Comparison of ENCODE assay signal across 15 cellular contexts in genomic region chr1:22717038-22717758, GRCh38. TPM values are rescaled to one million over a fixed set of nuclear protein-coding genes. Genes with fewer than 3 reads are reported as not detected.
DNase-seq lines count a peak whose midpoint lies in the region; ATAC-seq and TF ChIP-seq lines count a peak whose summit lies in the region.
"Had no signal": no experiment of that assay in that cellular context is flagged by ENCODE, and none has a peak within 500 bp of the region (broad histone marks: within the 10 kb centered on the region; RNA-seq: fewer than 3 reads in every experiment).

No MANE protein-coding gene starts in this region.

- H3K9me2 ChIP-seq in SK-N-SH = no peaks in the 10 kb centered on the region

- H3K27ac Mint-ChIP-seq in dendritic cell treated with granulocyte-macrophage colony-stimulating factor and Interleukin-4, amounts not matched to agents 40 ng/mL and 50 ng/mL, for 4 days = peak overlapping the region; percentile 32

- no peaks in the 10 kb centered on the region for H3K9me3 Mint-ChIP-seq in dendritic cell treated with granulocyte-macrophage colony-stimulating factor and Interleukin-4, amounts not matched to agents 40 ng/mL and 50 ng/mL, for 4 days

- H3K9me3 ChIP-seq in SK-N-SH = no peaks in the 10 kb centered on the region
- H3K9me3 ChIP-seq in upper lobe of right lung = no peaks in the 10 kb centered on the region
- peaks cover 0 to 3% of the 10 kb centered on the region in 2 donors for H3K9me3 ChIP-seq in breast epithelium
- H3K9me3 ChIP-seq: right atrium auricular region, suprapubic skin had no signal

- peaks cover 88% of the 10 kb centered on the region for H4K20me1 ChIP-seq in SK-N-SH (ENCODE audit: insufficient read depth)

- no peak overlapping the region for H2AFZ ChIP-seq in SK-N-SH (ENCODE audit: low read depth)

- TF ChIP-seq EP300 in SK-N-SH (IDR thresholded peaks at IDR 0.05; ENCODE audit: borderline replicate concordance in 1 of 2, low read depth in 1 of 2, low read length in 1 of 2) = no peak; a peak in 1 of 4 replicates

- no peaks in the 10 kb centered on the region for H3K36me3 Mint-ChIP-seq in dendritic cell treated with granulocyte-macrophage colony-stimulating factor and Interleukin-4, amounts not matched to agents 40 ng/mL and 50 ng/mL, for 4 days (ENCODE audit: low read depth)

- WGBS in SK-N-SH (ENCODE audit: low lambda C conversion rate) = 90% methylated on average over 11 of the region's 11 CpGs

- CTCF ChIA-PET in SK-N-SH (lab: Yijun Ruan, JAX) = interaction anchor here (1.2 to 1.3 kb wide), 2 partner anchors 13 to 24 kb away, joined by 4 to 5 read pairs; no protein-coding TSS in a partner anchor

- POLR2A ChIA-PET in SK-N-SH (lab: Yijun Ruan, JAX) = no interaction called here

- H3K4me3 ChIP-seq in SK-N-SH (ENCODE audit: low read depth in 2 of 2, low read length in 1 of 2) (no peak overlapping the region), upper lobe of right lung (no peak overlapping the region), breast epithelium (no peak overlapping the region)
- H3K4me3 ChIP-seq: right atrium auricular region, suprapubic skin had no signal

- peaks cover 35% of the 10 kb centered on the region for H3K4me1 Mint-ChIP-seq in dendritic cell treated with granulocyte-macrophage colony-stimulating factor and Interleukin-4, amounts not matched to agents 40 ng/mL and 50 ng/mL, for 4 days (ENCODE audit: low read depth)

- DNase-seq in SK-N-SH (no peak), NCI-H526 (lab: John Stamatoyannopoulos, UW) (peak; percentile 9 to 66), upper lobe of right lung (peak; percentile 75), NCI-H524 (lab: John Stamatoyannopoulos, UW) (no peak), cerebellum (ENCODE audit: low spot score) (no peak), breast epithelium (ENCODE audit: low spot score in 2 of 2) (no peak)
- DNase-seq: aorta, GF-D8, NCI-H82, T1000 had no signal

- peaks cover 0 to 25% of the 10 kb centered on the region in 2 experiments; a peak in 1 of 4 replicates for H3K4me1 ChIP-seq in SK-N-SH (ENCODE audit: control insufficient read depth in 1 of 2, insufficient read depth in 2 of 2, low read depth in 1 of 2, low read length in 1 of 2)
- peaks cover 10% of the 10 kb centered on the region for H3K4me1 ChIP-seq in upper lobe of right lung
- no peaks in the 10 kb centered on the region for H3K4me1 ChIP-seq in breast epithelium

- H3K27me3 Mint-ChIP-seq in dendritic cell treated with granulocyte-macrophage colony-stimulating factor and Interleukin-4, amounts not matched to agents 40 ng/mL and 50 ng/mL, for 4 days = peaks cover 53% of the 10 kb centered on the region

- H3K9ac ChIP-seq in SK-N-SH = no peak overlapping the region

- no peaks in the 10 kb centered on the region for H3K27me3 ChIP-seq in SK-N-SH (ENCODE audit: insufficient read depth)
- peaks cover 7% of the 10 kb centered on the region for H3K27me3 ChIP-seq in upper lobe of right lung
- H3K27me3 ChIP-seq in breast epithelium = peaks cover 0 to 3% of the 10 kb centered on the region in 2 donors
- H3K27me3 ChIP-seq: right atrium auricular region had no signal

- no peak overlapping the region for H3K4me2 ChIP-seq in SK-N-SH

- TF ChIP-seq POLR2A in breast epithelium (IDR thresholded peaks at IDR 0.05) = no peak

- intact Hi-C loops in dendritic cell treated with granulocyte-macrophage colony-stimulating factor and Interleukin-4, amounts not matched to agents 40 ng/mL and 50 ng/mL, for 4 days (cut with micrococcal nuclease) = no loop called here
- intact Hi-C loops in upper lobe of right lung (cut with DNase I) = no loop called here
- intact Hi-C loops in breast epithelium (cut with DNase I; ENCODE audit: low total_unique reads) = no loop called here

- H3F3A ChIP-seq in SK-N-SH (replicated peaks; ENCODE audit: insufficient read depth) = no peaks in the 10 kb centered on the region

- TF ChIP-seq CTCF in SK-N-SH (IDR thresholded peaks at IDR 0.05) (no peak), upper lobe of right lung (IDR thresholded peaks at IDR 0.05) (no peak), breast epithelium (IDR thresholded peaks at IDR 0.05) (no peak)

- no peak for TF ChIP-seq RAD21 in SK-N-SH (IDR thresholded peaks at IDR 0.05; ENCODE audit: low read length)

- H3K27ac ChIP-seq in SK-N-SH (ENCODE audit: low read depth in 2 of 2, low read length in 1 of 2) = peak overlapping the region in 1 of 2 experiments; percentile 2; a peak in 1 of 4 replicates
- no peak overlapping the region for H3K27ac ChIP-seq in upper lobe of right lung
- no peak overlapping the region for H3K27ac ChIP-seq in breast epithelium
- H3K27ac ChIP-seq: epithelial cell of prostate, right atrium auricular region, suprapubic skin had no signal

- H3K36me3 ChIP-seq in SK-N-SH (replicated peaks in 1 of 2; ENCODE audit: control insufficient read depth in 1 of 2, insufficient read depth in 2 of 2, low read length in 1 of 2) = peaks cover 0 to 11% of the 10 kb centered on the region in 2 experiments
- H3K36me3 ChIP-seq in upper lobe of right lung = no peaks in the 10 kb centered on the region
- H3K36me3 ChIP-seq in breast epithelium = no peaks in the 10 kb centered on the region
- H3K36me3 ChIP-seq: right atrium auricular region, suprapubic skin had no signal

- peaks cover 94% of the 10 kb centered on the region for H3K79me2 ChIP-seq in SK-N-SH (ENCODE audit: insufficient read depth)

- ATAC-seq in SK-N-SH treated with all-trans-retinoic acid at 6 μM for 48 hours (no peak), upper lobe of right lung (peak; percentile 60)

- H3K4me3 Mint-ChIP-seq in dendritic cell treated with granulocyte-macrophage colony-stimulating factor and Interleukin-4, amounts not matched to agents 40 ng/mL and 50 ng/mL, for 4 days = no peak overlapping the region

TF ChIP-seq in SK-N-SH, 30 proteins besides CTCF, POLR2A, EP300 and RAD21 (continues in another document):
- TF ChIP-seq RFX5 (IDR thresholded peaks at IDR 0.05; ENCODE audit: low read length) (no peak), YY1 (IDR thresholded peaks at IDR 0.05; ENCODE audit: low read depth) (no peak), RCOR1 (IDR thresholded peaks at IDR 0.05; ENCODE audit: low read length) (0 out of 2 replicates have a peak, but pooled peaks have one; percentile 11), FOXM1 (IDR thresholded peaks at IDR 0.05; ENCODE audit: low read depth) (no peak), TCF12 (IDR thresholded peaks at IDR 0.05) (no peak), TEAD4 (IDR thresholded peaks at IDR 0.05; ENCODE audit: borderline replicate concordance, insufficient read depth) (no peak), GATA2 (CRISPR knock-in tag; IDR thresholded peaks at IDR 0.05) (peak; percentile 59)
- TF ChIP-seq, protein P1, sequence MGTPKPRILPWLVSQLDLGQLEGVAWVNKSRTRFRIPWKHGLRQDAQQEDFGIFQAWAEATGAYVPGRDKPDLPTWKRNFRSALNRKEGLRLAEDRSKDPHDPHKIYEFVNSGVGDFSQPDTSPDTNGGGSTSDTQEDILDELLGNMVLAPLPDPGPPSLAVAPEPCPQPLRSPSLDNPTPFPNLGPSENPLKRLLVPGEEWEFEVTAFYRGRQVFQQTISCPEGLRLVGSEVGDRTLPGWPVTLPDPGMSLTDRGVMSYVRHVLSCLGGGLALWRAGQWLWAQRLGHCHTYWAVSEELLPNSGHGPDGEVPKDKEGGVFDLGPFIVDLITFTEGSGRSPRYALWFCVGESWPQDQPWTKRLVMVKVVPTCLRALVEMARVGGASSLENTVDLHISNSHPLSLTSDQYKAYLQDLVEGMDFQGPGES (IDR thresholded peaks at IDR 0.05; ENCODE audit: low read depth, low read length) = no peak
- TF ChIP-seq, protein P2, sequence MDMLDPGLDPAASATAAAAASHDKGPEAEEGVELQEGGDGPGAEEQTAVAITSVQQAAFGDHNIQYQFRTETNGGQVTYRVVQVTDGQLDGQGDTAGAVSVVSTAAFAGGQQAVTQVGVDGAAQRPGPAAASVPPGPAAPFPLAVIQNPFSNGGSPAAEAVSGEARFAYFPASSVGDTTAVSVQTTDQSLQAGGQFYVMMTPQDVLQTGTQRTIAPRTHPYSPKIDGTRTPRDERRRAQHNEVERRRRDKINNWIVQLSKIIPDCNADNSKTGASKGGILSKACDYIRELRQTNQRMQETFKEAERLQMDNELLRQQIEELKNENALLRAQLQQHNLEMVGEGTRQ (IDR thresholded peaks at IDR 0.05; ENCODE audit: borderline replicate concordance, low read depth, low read length) = no peak

TF ChIP-seq in SK-N-SH treated with all-trans-retinoic acid at 6 μM for 48 hours, 23 proteins besides CTCF, POLR2A, EP300 and RAD21 (continues in another document):
- TF ChIP-seq TOX (CRISPR knock-in tag; IDR thresholded peaks at IDR 0.05; ENCODE audit: borderline replicate concordance) (no peak), ESRRG (CRISPR knock-in tag; IDR thresholded peaks at IDR 0.05) (no peak)
- TF ChIP-seq, protein P3, sequence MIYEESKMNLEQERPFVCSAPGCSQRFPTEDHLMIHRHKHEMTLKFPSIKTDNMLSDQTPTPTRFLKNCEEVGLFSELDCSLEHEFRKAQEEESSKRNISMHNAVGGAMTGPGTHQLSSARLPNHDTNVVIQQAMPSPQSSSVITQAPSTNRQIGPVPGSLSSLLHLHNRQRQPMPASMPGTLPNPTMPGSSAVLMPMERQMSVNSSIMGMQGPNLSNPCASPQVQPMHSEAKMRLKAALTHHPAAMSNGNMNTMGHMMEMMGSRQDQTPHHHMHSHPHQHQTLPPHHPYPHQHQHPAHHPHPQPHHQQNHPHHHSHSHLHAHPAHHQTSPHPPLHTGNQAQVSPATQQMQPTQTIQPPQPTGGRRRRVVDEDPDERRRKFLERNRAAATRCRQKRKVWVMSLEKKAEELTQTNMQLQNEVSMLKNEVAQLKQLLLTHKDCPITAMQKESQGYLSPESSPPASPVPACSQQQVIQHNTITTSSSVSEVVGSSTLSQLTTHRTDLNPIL (CRISPR knock-in tag; IDR thresholded peaks at IDR 0.05; ENCODE audit: low read depth) = no peak
- TF ChIP-seq, protein P4, sequence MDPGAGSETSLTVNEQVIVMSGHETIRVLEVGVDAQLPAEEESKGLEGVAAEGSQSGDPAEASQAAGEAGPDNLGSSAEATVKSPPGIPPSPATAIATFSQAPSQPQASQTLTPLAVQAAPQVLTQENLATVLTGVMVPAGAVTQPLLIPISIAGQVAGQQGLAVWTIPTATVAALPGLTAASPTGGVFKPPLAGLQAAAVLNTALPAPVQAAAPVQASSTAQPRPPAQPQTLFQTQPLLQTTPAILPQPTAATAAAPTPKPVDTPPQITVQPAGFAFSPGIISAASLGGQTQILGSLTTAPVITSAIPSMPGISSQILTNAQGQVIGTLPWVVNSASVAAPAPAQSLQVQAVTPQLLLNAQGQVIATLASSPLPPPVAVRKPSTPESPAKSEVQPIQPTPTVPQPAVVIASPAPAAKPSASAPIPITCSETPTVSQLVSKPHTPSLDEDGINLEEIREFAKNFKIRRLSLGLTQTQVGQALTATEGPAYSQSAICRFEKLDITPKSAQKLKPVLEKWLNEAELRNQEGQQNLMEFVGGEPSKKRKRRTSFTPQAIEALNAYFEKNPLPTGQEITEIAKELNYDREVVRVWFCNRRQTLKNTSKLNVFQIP (CRISPR knock-in tag; IDR thresholded peaks at IDR 0.05; ENCODE audit: borderline replicate concordance, low read depth) = no peak

RNA-seq across cellular contexts. Expression of gene EPHB2, which starts 6.6 kb away (rescaled TPM):
- polyA plus RNA-seq in SK-N-SH (2012; rRNA removed) = 18.6 and 25.2 TPM in 2 replicates
- polyA plus RNA-seq in SK-N-SH (2012; cell fraction: cytosol; rRNA removed) = 9.1 and 15.3 TPM in 2 replicates
- polyA plus RNA-seq in SK-N-SH (2012; cell fraction: nucleus; rRNA removed) = 11.5 and 14.4 TPM in 2 replicates
- total RNA-seq in upper lobe of right lung = 6.0 TPM
- total RNA-seq in cerebellum = 83.8 TPM
- total RNA-seq in breast epithelium = 1 to 10 TPM; 1.3 to 4.6 (median 1.5) TPM

Comparison
In these comparisons a context has a peak if more than half of its experiments do, and no peak if none do; other contexts are left out.
1. DNase-seq: peak in NCI-H526 (2 of 2) and upper lobe of right lung (single experiment); none in SK-N-SH (single experiment), NCI-H524 (0 of 2), cerebellum (single experiment) and breast epithelium (0 of 2).
2. RNA of gene EPHB2, which starts 6.6 kb away (total RNA-seq): 83.8 TPM in cerebellum (single experiment); 6.0 TPM in upper lobe of right lung (single experiment) and 1.3 to 4.6 TPM in breast epithelium; every median in the first group is over 10 times any median in the second.